Comparison of ENCODE assay signal across 12 cellular contexts in genomic region chr3:107236661-107237375, GRCh38.
DNase-seq lines count a peak whose midpoint lies in the region; ATAC-seq and TF ChIP-seq lines count a peak whose summit lies in the region.
"Had no signal": no experiment of that assay in that cellular context is flagged by ENCODE, and none has a peak within 500 bp of the region (broad histone marks: within the 10 kb centered on the region; RNA-seq: fewer than 3 reads in every experiment).

No MANE protein-coding gene starts in this region.

- H3K4me1 Mint-ChIP-seq in HFFc6 (ENCODE audit: low read depth) = peaks cover 52% of the 10 kb centered on the region

- TF ChIP-seq CTCF in HFFc6 (IDR thresholded peaks at IDR 0.05) (no peak), thoracic aorta (IDR thresholded peaks at IDR 0.05) (no peak)

- H3K27ac ChIP-seq in angular gyrus (ENCODE audit: low read depth, low read length) (peak overlapping the region; percentile 95), thoracic aorta (peak overlapping the region; percentile 59 to 61)
- H3K27ac ChIP-seq: WERI-Rb-1 had no signal

- H3K9me3 Mint-ChIP-seq in HFFc6 = no peaks in the 10 kb centered on the region
- H3K9me3 Mint-ChIP-seq: CD4-positive, alpha-beta memory T cell had no signal

- H3K27ac Mint-ChIP-seq in HFFc6 = peak overlapping the region; percentile 79
- H3K27ac Mint-ChIP-seq: CD4-positive, alpha-beta memory T cell had no signal

- DNase-seq in HFFc6 = no peak
- DNase-seq in islet precursor cell = peak; percentile 57
- DNase-seq in thoracic aorta (ENCODE audit: low spot score) = no peak
- DNase-seq in DMS53 (lab: John Stamatoyannopoulos, UW) = no peak
- DNase-seq in stimulated activated naive CD8-positive, alpha-beta T cell treated with anti-CD3 and anti-CD28 coated beads, Interleukin-15, Interleukin-2, amounts not matched to agents 100 U/mL and 50 U/mL, for 24 hours = no peak
- DNase-seq: activated naive CD4-positive, alpha-beta T cell treated with anti-CD3 and anti-CD28 coated beads, Interleukin-2, amount 50 U/mL, for 16 hours; CD4-positive, alpha-beta memory T cell; cortex of kidney; NCI-H1436; WERI-Rb-1 had no signal

- no peaks in the 10 kb centered on the region; the same call in 1 of the 2 replicates for H3K36me3 Mint-ChIP-seq in HFFc6 (ENCODE audit: low read depth)
- H3K36me3 Mint-ChIP-seq: CD4-positive, alpha-beta memory T cell had no signal

- H3K4me1 ChIP-seq in thoracic aorta (ENCODE audit: control insufficient read depth in 1 of 2, low read depth in 2 of 2) = peaks cover 0 to 28% of the 10 kb centered on the region in 2 donors

- ATAC-seq in thoracic aorta (ENCODE audit: insufficient number of reproducible peaks, low FRiP score, low read depth) = no peak
- ATAC-seq in GM18909 (IDR thresholded peaks at IDR 0.05; ENCODE audit: poor library complexity, unreplicated experiment) = no peak
- no peak for ATAC-seq in stimulated activated naive CD8-positive, alpha-beta T cell treated with anti-CD3 and anti-CD28 coated beads, Interleukin-15, Interleukin-2, amounts not matched to agents 100 U/mL and 50 U/mL, for 24 hours

- no peak overlapping the region for H3K4me3 ChIP-seq in thoracic aorta

- no peaks in the 10 kb centered on the region for H3K27me3 Mint-ChIP-seq in HFFc6 (ENCODE audit: insufficient read depth)

- peak overlapping the region; percentile 89; the same call in 1 of the 2 replicates for H3K4me3 Mint-ChIP-seq in HFFc6

- H3K27me3 ChIP-seq in thoracic aorta (replicated peaks; ENCODE audit: insufficient read depth) = no peaks in the 10 kb centered on the region

- H3K9me3 ChIP-seq in thoracic aorta = no peaks in the 10 kb centered on the region

- H3K36me3 ChIP-seq in thoracic aorta = no peaks in the 10 kb centered on the region
- H3K36me3 ChIP-seq: WERI-Rb-1 had no signal
